In the genomic region with DNA sequence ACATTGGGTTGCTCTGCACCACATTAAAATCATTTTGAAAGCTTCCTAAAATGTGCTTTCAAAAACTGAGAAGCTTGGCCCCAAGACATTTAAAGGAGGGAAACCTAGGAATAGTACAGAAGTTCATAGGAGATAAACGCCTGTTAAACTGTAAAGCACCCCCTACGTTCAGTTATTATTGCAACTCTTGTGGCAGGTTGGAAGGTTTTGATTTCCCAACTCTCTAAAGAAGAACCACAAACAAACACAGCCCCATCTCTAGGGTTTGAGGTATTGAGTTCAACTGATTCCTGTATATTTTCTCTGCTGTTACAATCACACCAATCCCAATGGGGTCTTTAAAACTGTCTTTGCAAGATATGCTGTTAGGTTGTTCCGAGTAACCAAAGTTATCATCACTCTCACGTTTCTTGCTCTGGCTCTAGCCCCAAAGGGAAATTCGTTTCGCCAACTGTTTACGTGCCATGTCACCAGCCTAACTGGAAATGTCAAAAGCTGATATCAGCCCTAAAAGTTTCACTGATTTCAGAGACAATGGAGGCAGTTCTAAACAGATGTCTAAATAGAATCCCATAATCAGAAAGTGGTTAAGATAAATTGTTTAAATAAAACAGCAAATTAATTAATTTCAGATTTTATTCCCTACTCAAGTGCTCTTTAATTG, we compare ENCODE assay signal across 10 cellular contexts. TPM values are rescaled to one million over a fixed set of nuclear protein-coding genes. Genes with fewer than 3 reads are reported as not detected.
A peak's percentile ranks its signal among the peaks of the same experiment; 100 is the strongest.
DNase-seq lines count a peak whose midpoint lies in the region; ATAC-seq and TF ChIP-seq lines count a peak whose summit lies in the region.
"Had no signal": no experiment of that assay in that cellular context is flagged by ENCODE, and none has a peak within 500 bp of the region (broad histone marks: within the 10 kb centered on the region; RNA-seq: fewer than 3 reads in every experiment).

No MANE protein-coding gene starts in this region.

- POLR2A ChIA-PET in SK-N-SH (lab: Yijun Ruan, JAX) (no interaction called here), MCF 10A (lab: Yijun Ruan, JAX) (interaction anchor here (1.1 to 4.8 kb wide), 9 partner anchors 7 to 318 kb away, joined by 3 to 116 read pairs (median 6); partner anchors contain the start of gene TFAP2A)

- H2AFZ ChIP-seq in SK-N-SH (ENCODE audit: low read depth) = no peak overlapping the region; the same call in 1 of the 2 replicates
- H2AFZ ChIP-seq in osteoblast (ENCODE audit: low read length) = no peak overlapping the region

- no peaks in the 10 kb centered on the region for H3K27me3 Mint-ChIP-seq in MCF 10A (ENCODE audit: insufficient read depth, unreplicated experiment)

- no peak for TF ChIP-seq CTCF in SK-N-SH (IDR thresholded peaks at IDR 0.05)
- no peak for TF ChIP-seq CTCF in MCF 10A (IDR thresholded peaks at IDR 0.05; ENCODE audit: unreplicated experiment)
- no peak for TF ChIP-seq CTCF in osteoblast (IDR thresholded peaks at IDR 0.05; ENCODE audit: extremely low read depth, low read depth, low read length)

- peaks cover 82% of the 10 kb centered on the region for H3K4me1 Mint-ChIP-seq in MCF 10A (ENCODE audit: insufficient read depth, unreplicated experiment)

- H3K36me3 ChIP-seq in SK-N-SH (replicated peaks in 1 of 2; ENCODE audit: control insufficient read depth in 1 of 2, insufficient read depth in 2 of 2, low read length in 1 of 2) (no peaks in the 10 kb centered on the region), osteoblast (ENCODE audit: insufficient read depth, low read length) (no peaks in the 10 kb centered on the region)
- H3K36me3 ChIP-seq: ovary, thyroid gland had no signal

- H3K79me2 ChIP-seq in SK-N-SH (ENCODE audit: insufficient read depth) (no peaks in the 10 kb centered on the region), osteoblast (ENCODE audit: insufficient read depth, low read length) (no peaks in the 10 kb centered on the region)

- no peaks in the 10 kb centered on the region for H3K9me3 Mint-ChIP-seq in MCF 10A (ENCODE audit: unreplicated experiment)

- peak overlapping the region; percentile 94 for H3K4me3 Mint-ChIP-seq in MCF 10A (ENCODE audit: unreplicated experiment)

- no peak overlapping the region for H3K9ac ChIP-seq in SK-N-SH

- H4K20me1 ChIP-seq in SK-N-SH (ENCODE audit: insufficient read depth) (no peaks in the 10 kb centered on the region), osteoblast (ENCODE audit: insufficient read depth, low read length) (no peaks in the 10 kb centered on the region)

- intact Hi-C loops in MCF 10A (cut with micrococcal nuclease) = loop anchor here (5.0 to 10.0 kb wide), 4 partner anchors 90 to 758 kb away; no protein-coding TSS in a partner anchor

- H3F3A ChIP-seq in SK-N-SH (replicated peaks; ENCODE audit: insufficient read depth) = peaks cover 11% of the 10 kb centered on the region

- no TSS peak for BruUV-seq in MCF 10A (replicated peaks; lab: Mats Ljungman, UMichigan)

- H3K27ac ChIP-seq in SK-N-SH (ENCODE audit: low read depth in 2 of 2, low read length in 1 of 2) (no peak overlapping the region), osteoblast (ENCODE audit: low read depth, low read length) (no peak overlapping the region)
- H3K27ac ChIP-seq: ovary, thyroid gland had no signal

- H3K27ac Mint-ChIP-seq in MCF 10A (ENCODE audit: low read depth, unreplicated experiment) = peak overlapping the region; percentile 99

- H3K4me3 ChIP-seq in SK-N-SH (ENCODE audit: low read depth in 2 of 2, low read length in 1 of 2) = no peak overlapping the region
- no peak overlapping the region for H3K4me3 ChIP-seq in osteoblast (ENCODE audit: insufficient read depth, low read length)

- WGBS in SK-N-SH (ENCODE audit: low lambda C conversion rate) = 50% methylated on average over 7 of the region's 7 CpGs

- peaks cover 100% of the 10 kb centered on the region for H3K36me3 Mint-ChIP-seq in MCF 10A (ENCODE audit: insufficient read depth, unreplicated experiment)

- no peak for ATAC-seq in SK-N-SH treated with all-trans-retinoic acid at 6 μM for 48 hours
- ATAC-seq in HG02642 (IDR thresholded peaks at IDR 0.05; ENCODE audit: poor library complexity, unreplicated experiment) = no peak

- DNase-seq in SK-N-SH (no peak), NOMO-1 treated with DMSO at 0.1 percent for 48 hours (lab: John Stamatoyannopoulos, UW; ENCODE audit: unreplicated experiment) (peak; percentile 72), MCF 10A (ENCODE audit: unreplicated experiment) (peak; percentile 40), osteoblast (ENCODE audit: insufficient read length, low spot score, missing footprints) (no peak), retina (no peak), NAMALWA (ENCODE audit: low spot score) (no peak)
- DNase-seq: ovary, thyroid gland had no signal

- TF ChIP-seq RAD21 in SK-N-SH (IDR thresholded peaks at IDR 0.05; ENCODE audit: low read length) = no peak

- H3K4me2 ChIP-seq in SK-N-SH = peak overlapping the region; percentile 91; the same call in 1 of the 2 replicates
- H3K4me2 ChIP-seq in osteoblast (ENCODE audit: insufficient read depth, low read length) = peak overlapping the region; percentile 100

- H3K9me2 ChIP-seq in SK-N-SH = no peaks in the 10 kb centered on the region

- TF ChIP-seq EP300 in SK-N-SH (IDR thresholded peaks at IDR 0.05; ENCODE audit: borderline replicate concordance in 1 of 2, low read depth in 1 of 2, low read length in 1 of 2) = no peak

- CTCF ChIA-PET in SK-N-SH (lab: Yijun Ruan, JAX) = no interaction called here
- CTCF ChIA-PET in MCF 10A (lab: Yijun Ruan, JAX) = interaction anchor here (0.5 to 1.7 kb wide), 3 partner anchors 10 to 85 kb away, joined by 4 to 6 read pairs (median 4); no protein-coding TSS in a partner anchor

- H3K27me3 ChIP-seq in SK-N-SH (ENCODE audit: insufficient read depth) = peaks cover 44% of the 10 kb centered on the region
- H3K27me3 ChIP-seq in osteoblast (ENCODE audit: insufficient read depth, low read length) = peaks cover 39% of the 10 kb centered on the region
- H3K27me3 ChIP-seq: ovary had no signal

- no peaks in the 10 kb centered on the region for H3K9me3 ChIP-seq in SK-N-SH
- no peaks in the 10 kb centered on the region for H3K9me3 ChIP-seq in osteoblast (ENCODE audit: low read depth, low read length)
- H3K9me3 ChIP-seq: ovary, thyroid gland had no signal

- H3K4me1 ChIP-seq in SK-N-SH (ENCODE audit: control insufficient read depth in 1 of 2, insufficient read depth in 2 of 2, low read depth in 1 of 2, low read length in 1 of 2) (peaks cover 5 to 8% of the 10 kb centered on the region in 2 experiments; a peak in 2 of 4 replicates), osteoblast (ENCODE audit: insufficient read depth, low read length) (peaks cover 11% of the 10 kb centered on the region)

TF ChIP-seq in SK-N-SH, 30 proteins besides CTCF, POLR2A, EP300 and RAD21 (continues in another document):
- TF ChIP-seq TAF1 (IDR thresholded peaks at IDR 0.05; ENCODE audit: borderline replicate concordance, low read depth, low read length) (no peak), GABPA (IDR thresholded peaks at IDR 0.05; ENCODE audit: low read depth) (no peak), RCOR1 (IDR thresholded peaks at IDR 0.05; ENCODE audit: low read length) (no peak), RFX5 (IDR thresholded peaks at IDR 0.05; ENCODE audit: low read length) (no peak)
- TF ChIP-seq, protein P1, sequence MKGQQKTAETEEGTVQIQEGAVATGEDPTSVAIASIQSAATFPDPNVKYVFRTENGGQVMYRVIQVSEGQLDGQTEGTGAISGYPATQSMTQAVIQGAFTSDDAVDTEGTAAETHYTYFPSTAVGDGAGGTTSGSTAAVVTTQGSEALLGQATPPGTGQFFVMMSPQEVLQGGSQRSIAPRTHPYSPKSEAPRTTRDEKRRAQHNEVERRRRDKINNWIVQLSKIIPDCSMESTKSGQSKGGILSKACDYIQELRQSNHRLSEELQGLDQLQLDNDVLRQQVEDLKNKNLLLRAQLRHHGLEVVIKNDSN (IDR thresholded peaks at IDR 0.05; ENCODE audit: borderline replicate concordance, low read depth) = no peak
- TF ChIP-seq, protein P2, sequence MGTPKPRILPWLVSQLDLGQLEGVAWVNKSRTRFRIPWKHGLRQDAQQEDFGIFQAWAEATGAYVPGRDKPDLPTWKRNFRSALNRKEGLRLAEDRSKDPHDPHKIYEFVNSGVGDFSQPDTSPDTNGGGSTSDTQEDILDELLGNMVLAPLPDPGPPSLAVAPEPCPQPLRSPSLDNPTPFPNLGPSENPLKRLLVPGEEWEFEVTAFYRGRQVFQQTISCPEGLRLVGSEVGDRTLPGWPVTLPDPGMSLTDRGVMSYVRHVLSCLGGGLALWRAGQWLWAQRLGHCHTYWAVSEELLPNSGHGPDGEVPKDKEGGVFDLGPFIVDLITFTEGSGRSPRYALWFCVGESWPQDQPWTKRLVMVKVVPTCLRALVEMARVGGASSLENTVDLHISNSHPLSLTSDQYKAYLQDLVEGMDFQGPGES (IDR thresholded peaks at IDR 0.05; ENCODE audit: low read depth, low read length) = no peak

TF ChIP-seq in SK-N-SH treated with all-trans-retinoic acid at 6 μM for 48 hours, 23 proteins besides CTCF, POLR2A, EP300 and RAD21 (continues in another document):
- TF ChIP-seq, protein P3, sequence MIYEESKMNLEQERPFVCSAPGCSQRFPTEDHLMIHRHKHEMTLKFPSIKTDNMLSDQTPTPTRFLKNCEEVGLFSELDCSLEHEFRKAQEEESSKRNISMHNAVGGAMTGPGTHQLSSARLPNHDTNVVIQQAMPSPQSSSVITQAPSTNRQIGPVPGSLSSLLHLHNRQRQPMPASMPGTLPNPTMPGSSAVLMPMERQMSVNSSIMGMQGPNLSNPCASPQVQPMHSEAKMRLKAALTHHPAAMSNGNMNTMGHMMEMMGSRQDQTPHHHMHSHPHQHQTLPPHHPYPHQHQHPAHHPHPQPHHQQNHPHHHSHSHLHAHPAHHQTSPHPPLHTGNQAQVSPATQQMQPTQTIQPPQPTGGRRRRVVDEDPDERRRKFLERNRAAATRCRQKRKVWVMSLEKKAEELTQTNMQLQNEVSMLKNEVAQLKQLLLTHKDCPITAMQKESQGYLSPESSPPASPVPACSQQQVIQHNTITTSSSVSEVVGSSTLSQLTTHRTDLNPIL (CRISPR knock-in tag; IDR thresholded peaks at IDR 0.05; ENCODE audit: low read depth) = no peak
- TF ChIP-seq RARB (CRISPR knock-in tag; IDR thresholded peaks at IDR 0.05) (no peak), ZNF70 (CRISPR knock-in tag; IDR thresholded peaks at IDR 0.05) (no peak), TOX (CRISPR knock-in tag; IDR thresholded peaks at IDR 0.05; ENCODE audit: borderline replicate concordance) (no peak)

RNA-seq across cellular contexts. Expression of gene TFAP2A, which starts 12.1 kb away (rescaled TPM):
- polyA plus RNA-seq in SK-N-SH (2012; rRNA removed) = 0.02 and 0.07 TPM in 2 replicates
- polyA plus RNA-seq in SK-N-SH (2012; cell fraction: cytosol; rRNA removed) = 0.05 TPM in 2 replicates
- 0.07 TPM in 1 of 2 replicates, not detected in the other for polyA plus RNA-seq in SK-N-SH (2012; cell fraction: nucleus; rRNA removed)
- total RNA-seq in MCF 10A (2022) (78.2 and 87.4 TPM in 2 replicates), osteoblast (under 0.01 and 0.36 TPM in 2 replicates)

Comparison
In these comparisons a context has a peak if more than half of its experiments do, and no peak if none do; other contexts are left out.
1. DNase-seq: peak in NOMO-1 treated with DMSO at 0.1 percent for 48 hours (single experiment) and MCF 10A (single experiment); none in SK-N-SH (single experiment), osteoblast (single experiment), retina (single experiment) and NAMALWA (single experiment).
2. RNA of gene TFAP2A, which starts 12.1 kb away (total RNA-seq): 78.2 to 87.4 TPM in MCF 10A; under 0.01 to 0.36 TPM in osteoblast; every median in the first group is over 10 times any median in the second.